In the genomic region with DNA sequence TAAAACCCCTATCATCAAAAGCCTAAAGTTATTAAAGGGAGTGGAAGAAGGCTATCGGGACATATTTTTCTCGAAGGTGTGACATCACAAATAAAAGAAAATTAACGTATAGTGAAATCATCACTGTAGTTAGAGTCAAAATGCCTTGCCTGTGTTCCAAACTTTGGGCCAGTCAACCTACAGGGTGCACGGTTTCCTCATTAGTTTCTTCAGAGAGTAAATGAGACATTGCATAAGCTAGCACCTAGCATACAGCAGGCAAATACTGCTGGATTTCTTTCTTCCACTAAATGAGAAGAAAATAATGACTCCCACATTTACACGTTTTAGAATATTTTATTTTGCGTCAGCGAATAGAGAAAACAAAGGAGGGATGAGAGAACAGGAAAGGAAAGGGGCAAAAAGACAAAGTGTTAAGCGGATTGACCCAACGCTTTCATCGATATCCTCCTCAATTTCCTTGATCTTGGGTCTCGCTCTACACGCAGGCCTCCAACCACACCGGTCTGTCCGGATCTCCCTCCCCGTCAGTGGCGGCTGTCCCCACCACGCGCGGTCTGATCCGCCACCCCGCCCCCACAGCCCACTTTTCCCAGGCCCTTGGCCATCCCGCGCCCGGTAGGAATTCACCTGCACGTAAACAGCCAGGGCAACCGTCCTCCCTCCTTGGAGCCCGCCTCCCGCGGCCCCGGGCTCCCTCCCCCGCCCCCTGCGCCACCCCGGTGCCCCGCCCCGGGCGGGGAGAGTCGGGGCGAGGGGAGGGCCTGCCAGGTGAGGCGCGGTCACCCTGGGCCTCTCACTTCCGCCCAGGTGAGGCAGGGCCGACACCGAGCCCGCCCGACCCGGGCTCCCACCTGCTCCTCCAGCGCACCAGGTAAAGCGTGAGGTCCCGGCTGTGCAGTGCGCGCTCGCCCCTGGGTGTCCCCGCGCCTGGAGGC, we compare ENCODE assay signal across 8 cellular contexts. TPM values are rescaled to one million over a fixed set of nuclear protein-coding genes. Genes with fewer than 3 reads are reported as not detected.
DNase-seq lines count a peak whose midpoint lies in the region; TF ChIP-seq lines count a peak whose summit lies in the region.

Gene PATJ, plus strand, starts transcription at position 799 of the 938 bp plus-strand sequence. CDS start 20,413 bp downstream, outside the sequence.

- H3K9me3 Mint-ChIP-seq in H9 = no peaks in the 10 kb centered on the region
- no peaks in the 10 kb centered on the region for H3K9me3 Mint-ChIP-seq in activated CD4-positive, alpha-beta T cell treated with anti-CD3 and anti-CD28 coated beads, Interleukin-2, amount 10 ng/mL, durations not matched to agents 24 days and 14 days

- no peaks in the 10 kb centered on the region for H3K9me3 ChIP-seq in H9 (ENCODE audit: control insufficient read depth, low read depth, low read length)

- H3K27ac Mint-ChIP-seq in H9 = peak within 1 kb of the TSS; percentile 96 to 99 (median 99)
- peak within 1 kb of the TSS; percentile 88 for H3K27ac Mint-ChIP-seq in activated CD4-positive, alpha-beta T cell treated with anti-CD3 and anti-CD28 coated beads, Interleukin-2, amount 10 ng/mL, durations not matched to agents 24 days and 14 days

- no peak within 1 kb of the TSS for H2BK5ac ChIP-seq in H9 (ENCODE audit: insufficient read length, low read length)

- no peak within 1 kb of the TSS for H2BK15ac ChIP-seq in H9 (ENCODE audit: low read depth, low read length)

- peak within 1 kb of the TSS; percentile 93 to 99 for H3K4me3 Mint-ChIP-seq in H9
- peak within 1 kb of the TSS; percentile 93 for H3K4me3 Mint-ChIP-seq in activated CD4-positive, alpha-beta T cell treated with anti-CD3 and anti-CD28 coated beads, Interleukin-2, amount 10 ng/mL, durations not matched to agents 24 days and 14 days

- no peak within 1 kb of the TSS for H3K23ac ChIP-seq in H9 (ENCODE audit: insufficient read length, low read depth, low read length)

- H3K79me2 ChIP-seq in H9 (ENCODE audit: insufficient read depth, low read length) = peaks cover 8% of the 10 kb centered on the region; the same call in 1 of the 2 replicates

- peaks cover 5% of the 10 kb centered on the region; the same call in 1 of the 2 replicates for H3K4me1 ChIP-seq in H9 (ENCODE audit: insufficient read depth, low read length)

- H3K14ac ChIP-seq in H9 (ENCODE audit: insufficient read depth, low read length) = peak within 1 kb of the TSS; percentile 77; the same call in 1 of the 2 replicates

- peak within 1 kb of the TSS; percentile 76 for H3K9ac ChIP-seq in H9 (ENCODE audit: extremely low read depth, insufficient read length, low read length)

- H2BK120ac ChIP-seq in H9 (ENCODE audit: low read depth, low read length, poor library complexity, severe bottlenecking) = no peak within 1 kb of the TSS

- no peak within 1 kb of the TSS for H2BK12ac ChIP-seq in H9 (ENCODE audit: insufficient read length, low read depth, low read length)

- peak within 1 kb of the TSS; percentile 72 for H3K4me2 ChIP-seq in H9 (ENCODE audit: insufficient read depth, insufficient read length, low read length)

- no peak within 1 kb of the TSS for H2BK20ac ChIP-seq in H9 (ENCODE audit: low read depth, low read length, poor library complexity, severe bottlenecking)

- intact Hi-C loops in activated CD4-positive, alpha-beta T cell treated with anti-CD3 and anti-CD28 coated beads, Interleukin-2, amount 10 ng/mL, durations not matched to agents 24 days and 14 days (cut with micrococcal nuclease) = loop anchor here (1.0 to 5.0 kb wide), 3 partner anchors 17 to 695 kb away; partner anchors contain the start of genes TM2D1 and USP1

- WGBS in H9 (ENCODE audit: extremely low coverage, insufficient read length, low lambda C conversion rate) = no CpG with 5 or more reads among the region's 54 CpGs

- H3K79me1 ChIP-seq in H9 (ENCODE audit: insufficient read depth, low read depth, low read length, poor library complexity, severe bottlenecking) = peaks cover 3% of the 10 kb centered on the region

- no peaks in the 10 kb centered on the region for H3K27me3 ChIP-seq in H9 (ENCODE audit: insufficient read depth, low read length)

- H3K4me3 ChIP-seq in GM12875 (ENCODE audit: low read depth, low read length) = peak within 1 kb of the TSS; percentile 75

- H2AFZ ChIP-seq in H9 (ENCODE audit: low read length) = no peak within 1 kb of the TSS

- peaks cover 20 to 23% of the 10 kb centered on the region in 2 experiments for H3K4me1 Mint-ChIP-seq in H9
- H3K4me1 Mint-ChIP-seq in activated CD4-positive, alpha-beta T cell treated with anti-CD3 and anti-CD28 coated beads, Interleukin-2, amount 10 ng/mL, durations not matched to agents 24 days and 14 days = peaks cover 18% of the 10 kb centered on the region

- peak within 1 kb of the TSS; percentile 69 for H3K18ac ChIP-seq in H9 (ENCODE audit: insufficient read length, low read depth, low read length)

- H3K23me2 ChIP-seq in H9 (ENCODE audit: insufficient read length, low read depth, low read length, poor library complexity, severe bottlenecking) = peaks cover 9% of the 10 kb centered on the region

- peaks cover 0 to 2% (median 0%) of the 10 kb centered on the region in 3 experiments; a peak in 1 of 7 replicates for H3K36me3 Mint-ChIP-seq in H9 (ENCODE audit: insufficient read depth in 1 of 3, low read depth in 3 of 3)
- H3K36me3 Mint-ChIP-seq in activated CD4-positive, alpha-beta T cell treated with anti-CD3 and anti-CD28 coated beads, Interleukin-2, amount 10 ng/mL, durations not matched to agents 24 days and 14 days (ENCODE audit: low read depth) = no peaks in the 10 kb centered on the region

- H3T11ph ChIP-seq in H9 (ENCODE audit: low read length) = no peak within 1 kb of the TSS

- no peak within 1 kb of the TSS for H4K5ac ChIP-seq in H9 (ENCODE audit: insufficient read length, low read depth, low read length)

- H4K8ac ChIP-seq in H9 (replicated peaks; ENCODE audit: insufficient read length, low read depth, low read length) = no peak within 1 kb of the TSS

- no peaks in the 10 kb centered on the region for H3K27me3 Mint-ChIP-seq in H9 (ENCODE audit: low read depth)
- no peaks in the 10 kb centered on the region for H3K27me3 Mint-ChIP-seq in activated CD4-positive, alpha-beta T cell treated with anti-CD3 and anti-CD28 coated beads, Interleukin-2, amount 10 ng/mL, durations not matched to agents 24 days and 14 days

- H4K20me1 ChIP-seq in H9 (ENCODE audit: control insufficient read depth, insufficient read depth, insufficient read length) = no peaks in the 10 kb centered on the region

- no peak within 1 kb of the TSS for H2AK5ac ChIP-seq in H9 (ENCODE audit: insufficient read length, low read length)

- peak within 1 kb of the TSS; percentile 36 for H3K27ac ChIP-seq in H9 (ENCODE audit: insufficient read length, low read depth, low read length)

- no peak within 1 kb of the TSS for H4K91ac ChIP-seq in H9 (ENCODE audit: insufficient read length, low read depth, low read length)

- DNase-seq in H9 = peak; percentile 92
- DNase-seq in NCI-H128 (lab: John Stamatoyannopoulos, UW; ENCODE audit: unreplicated experiment) = peak; percentile 72
- peak; percentile 89 for DNase-seq in activated CD4-positive, alpha-beta T cell treated with anti-CD3 and anti-CD28 coated beads, Interleukin-2, amount 10 ng/mL, durations not matched to agents 24 days and 14 days
- peak; percentile 29 for DNase-seq in dermis blood vessel endothelial cell
- DNase-seq in medulla oblongata (ENCODE audit: extremely low spot score) = peak; percentile 56
- peak; percentile 36 for DNase-seq in stimulated activated CD8-positive, alpha-beta memory T cell treated with anti-CD3 and anti-CD28 coated beads, Interleukin-12 subunit alpha, Interleukin-12 subunit beta, amount 100 ng/mL, for 1 hour (ENCODE audit: low read depth)
- DNase-seq in dedifferentiated amniotic fluid mesenchymal stem cell (ENCODE audit: extremely low spot score) = no peak

- no peak within 1 kb of the TSS for H3K4ac ChIP-seq in H9 (ENCODE audit: low read depth, low read length)

- TF ChIP-seq CTCF in GM12875 (IDR thresholded peaks at IDR 0.05; ENCODE audit: borderline replicate concordance, insufficient read depth, low read depth, low read length) (no peak), H9 (conservative IDR thresholded peaks at IDR 0.05) (no peak)

- no peak within 1 kb of the TSS for H3K56ac ChIP-seq in H9 (ENCODE audit: insufficient read length, low read depth, low read length)

RNA-seq across cellular contexts. Expression of gene PATJ, which starts in this region (rescaled TPM):
- total RNA-seq in H9 (2021) = 43.7 and 47.3 TPM in 2 replicates
- total RNA-seq in activated CD4-positive, alpha-beta T cell treated with anti-CD3 and anti-CD28 coated beads, Interleukin-2, amount 10 ng/mL, durations not matched to agents 24 days and 14 days = 5.0 and 5.1 TPM in 2 replicates
- 5.4 and 6.1 TPM in 2 replicates for total RNA-seq in dermis blood vessel endothelial cell
